In the genomic region with DNA sequence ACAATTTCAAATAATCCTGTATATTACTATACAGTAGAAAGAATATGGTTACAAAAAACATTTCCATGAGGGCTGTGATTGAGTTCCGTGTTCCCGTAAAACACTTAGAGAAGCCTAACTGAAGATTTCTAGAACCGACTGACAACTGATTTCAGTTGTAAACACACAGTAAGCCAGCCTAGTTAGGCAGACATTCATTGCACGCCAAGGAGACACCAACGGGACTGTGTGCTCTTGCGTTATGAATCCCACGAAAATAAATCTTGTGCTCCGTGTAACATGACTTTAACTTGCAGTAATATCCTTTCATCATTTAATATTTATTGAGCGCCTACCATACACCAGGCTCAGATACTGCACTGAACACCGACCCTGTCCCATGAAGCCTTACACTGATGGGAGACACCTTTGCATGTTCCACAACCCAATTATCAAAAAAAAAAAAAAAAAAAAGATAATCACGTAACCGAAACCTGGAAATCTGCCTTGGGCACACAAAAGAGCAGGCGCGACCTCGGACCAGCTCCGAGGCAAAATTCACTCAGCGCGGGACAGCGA, we compare ENCODE assay signal across 1 cellular context.
A peak's percentile ranks its signal among the peaks of the same experiment; 100 is the strongest.
TF ChIP-seq lines count a peak whose summit lies in the region.

No MANE protein-coding gene starts in this region.

TF ChIP-seq in GM12878, 131 proteins besides CTCF, POLR2A, EP300 and RAD21 (continued from another document):
- no peak for TF ChIP-seq TAF1 (IDR thresholded peaks at IDR 0.05; ENCODE audit: borderline replicate concordance, low read depth, low read length)
- no peak for TF ChIP-seq RELA (IDR thresholded peaks at IDR 0.05; ENCODE audit: borderline replicate concordance, partially characterized antibody)
- no peak for TF ChIP-seq MYC (IDR thresholded peaks at IDR 0.05; ENCODE audit: insufficient read depth, insufficient read length, insufficient replicate concordance, low read length, severe bottlenecking)
- TF ChIP-seq EZH2 (IDR thresholded peaks at IDR 0.05; ENCODE audit: borderline replicate concordance, control insufficient read depth, low read depth, low read length) = no peak
- TF ChIP-seq SREBF2 (IDR thresholded peaks at IDR 0.05; ENCODE audit: low read length) = no peak
- TF ChIP-seq YBX1 (IDR thresholded peaks at IDR 0.05) = no peak
- TF ChIP-seq, protein P1, sequence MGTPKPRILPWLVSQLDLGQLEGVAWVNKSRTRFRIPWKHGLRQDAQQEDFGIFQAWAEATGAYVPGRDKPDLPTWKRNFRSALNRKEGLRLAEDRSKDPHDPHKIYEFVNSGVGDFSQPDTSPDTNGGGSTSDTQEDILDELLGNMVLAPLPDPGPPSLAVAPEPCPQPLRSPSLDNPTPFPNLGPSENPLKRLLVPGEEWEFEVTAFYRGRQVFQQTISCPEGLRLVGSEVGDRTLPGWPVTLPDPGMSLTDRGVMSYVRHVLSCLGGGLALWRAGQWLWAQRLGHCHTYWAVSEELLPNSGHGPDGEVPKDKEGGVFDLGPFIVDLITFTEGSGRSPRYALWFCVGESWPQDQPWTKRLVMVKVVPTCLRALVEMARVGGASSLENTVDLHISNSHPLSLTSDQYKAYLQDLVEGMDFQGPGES (IDR thresholded peaks at IDR 0.05) = no peak
- no peak for TF ChIP-seq ZNF622 (IDR thresholded peaks at IDR 0.05)
- TF ChIP-seq CEBPB (IDR thresholded peaks at IDR 0.05; ENCODE audit: borderline replicate concordance in 1 of 2, low read depth in 2 of 2, low read length in 2 of 2) = no peak
- TF ChIP-seq, protein P2, sequence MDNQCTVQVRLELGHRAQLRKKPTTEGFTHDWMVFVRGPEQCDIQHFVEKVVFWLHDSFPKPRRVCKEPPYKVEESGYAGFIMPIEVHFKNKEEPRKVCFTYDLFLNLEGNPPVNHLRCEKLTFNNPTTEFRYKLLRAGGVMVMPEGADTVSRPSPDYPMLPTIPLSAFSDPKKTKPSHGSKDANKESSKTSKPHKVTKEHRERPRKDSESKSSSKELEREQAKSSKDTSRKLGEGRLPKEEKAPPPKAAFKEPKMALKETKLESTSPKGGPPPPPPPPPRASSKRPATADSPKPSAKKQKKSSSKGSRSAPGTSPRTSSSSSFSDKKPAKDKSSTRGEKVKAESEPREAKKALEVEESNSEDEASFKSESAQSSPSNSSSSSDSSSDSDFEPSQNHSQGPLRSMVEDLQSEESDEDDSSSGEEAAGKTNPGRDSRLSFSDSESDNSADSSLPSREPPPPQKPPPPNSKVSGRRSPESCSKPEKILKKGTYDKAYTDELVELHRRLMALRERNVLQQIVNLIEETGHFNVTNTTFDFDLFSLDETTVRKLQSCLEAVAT (IDR thresholded peaks at IDR 0.05) = peak; percentile 64
- TF ChIP-seq ESRRA (IDR thresholded peaks at IDR 0.05; ENCODE audit: low read length) = no peak
- TF ChIP-seq ZNF217 (IDR thresholded peaks at IDR 0.05) = no peak
- no peak for TF ChIP-seq FOXK2 (IDR thresholded peaks at IDR 0.05)
- TF ChIP-seq, protein P3, sequence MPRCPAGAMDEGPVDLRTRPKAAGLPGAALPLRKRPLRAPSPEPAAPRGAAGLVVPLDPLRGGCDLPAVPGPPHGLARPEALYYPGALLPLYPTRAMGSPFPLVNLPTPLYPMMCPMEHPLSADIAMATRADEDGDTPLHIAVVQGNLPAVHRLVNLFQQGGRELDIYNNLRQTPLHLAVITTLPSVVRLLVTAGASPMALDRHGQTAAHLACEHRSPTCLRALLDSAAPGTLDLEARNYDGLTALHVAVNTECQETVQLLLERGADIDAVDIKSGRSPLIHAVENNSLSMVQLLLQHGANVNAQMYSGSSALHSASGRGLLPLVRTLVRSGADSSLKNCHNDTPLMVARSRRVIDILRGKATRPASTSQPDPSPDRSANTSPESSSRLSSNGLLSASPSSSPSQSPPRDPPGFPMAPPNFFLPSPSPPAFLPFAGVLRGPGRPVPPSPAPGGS (IDR thresholded peaks at IDR 0.05; ENCODE audit: borderline replicate concordance, insufficient read depth, low read depth, low read length, poor library complexity, severe bottlenecking) = no peak
- TF ChIP-seq, protein P4, sequence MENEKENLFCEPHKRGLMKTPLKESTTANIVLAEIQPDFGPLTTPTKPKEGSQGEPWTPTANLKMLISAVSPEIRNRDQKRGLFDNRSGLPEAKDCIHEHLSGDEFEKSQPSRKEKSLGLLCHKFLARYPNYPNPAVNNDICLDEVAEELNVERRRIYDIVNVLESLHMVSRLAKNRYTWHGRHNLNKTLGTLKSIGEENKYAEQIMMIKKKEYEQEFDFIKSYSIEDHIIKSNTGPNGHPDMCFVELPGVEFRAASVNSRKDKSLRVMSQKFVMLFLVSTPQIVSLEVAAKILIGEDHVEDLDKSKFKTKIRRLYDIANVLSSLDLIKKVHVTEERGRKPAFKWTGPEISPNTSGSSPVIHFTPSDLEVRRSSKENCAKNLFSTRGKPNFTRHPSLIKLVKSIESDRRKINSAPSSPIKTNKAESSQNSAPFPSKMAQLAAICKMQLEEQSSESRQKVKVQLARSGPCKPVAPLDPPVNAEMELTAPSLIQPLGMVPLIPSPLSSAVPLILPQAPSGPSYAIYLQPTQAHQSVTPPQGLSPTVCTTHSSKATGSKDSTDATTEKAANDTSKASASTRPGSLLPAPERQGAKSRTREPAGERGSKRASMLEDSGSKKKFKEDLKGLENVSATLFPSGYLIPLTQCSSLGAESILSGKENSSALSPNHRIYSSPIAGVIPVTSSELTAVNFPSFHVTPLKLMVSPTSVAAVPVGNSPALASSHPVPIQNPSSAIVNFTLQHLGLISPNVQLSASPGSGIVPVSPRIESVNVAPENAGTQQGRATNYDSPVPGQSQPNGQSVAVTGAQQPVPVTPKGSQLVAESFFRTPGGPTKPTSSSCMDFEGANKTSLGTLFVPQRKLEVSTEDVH (IDR thresholded peaks at IDR 0.05; ENCODE audit: low read depth, partially characterized antibody) = no peak
- no peak for TF ChIP-seq SIN3A (IDR thresholded peaks at IDR 0.05; ENCODE audit: low read depth, low read length)
- TF ChIP-seq ATF7 (IDR thresholded peaks at IDR 0.05; ENCODE audit: low read depth) = 0 out of 2 replicates have a peak, but pooled peaks have one; percentile 41
- no peak for TF ChIP-seq BCL11A (IDR thresholded peaks at IDR 0.05; ENCODE audit: low read depth, low read length)
TF ChIP-seq in GM12878: peak in this region for 12.
